In genomic region chr17:81930142-81931125, GRCh38 we compare ENCODE assay signal across 1 cellular context.
A peak's percentile ranks its signal among the peaks of the same experiment; 100 is the strongest.
TF ChIP-seq lines count a peak whose summit lies in the region.

No MANE protein-coding gene starts in this region.

TF ChIP-seq in GM12878, 131 proteins besides CTCF, POLR2A, EP300 and RAD21:
- TF ChIP-seq PKNOX1 (IDR thresholded peaks at IDR 0.05) (peak; percentile 49), IKZF1 (conservative IDR thresholded peaks at IDR 0.05) (peak; percentile 22; the same call in 1 of the 2 replicates), MAX (IDR thresholded peaks at IDR 0.05; ENCODE audit: low read depth, low read length) (no peak), PML (IDR thresholded peaks at IDR 0.05; ENCODE audit: low read length) (no peak), CHD2 (IDR thresholded peaks at IDR 0.05; ENCODE audit: borderline replicate concordance, low read depth, low read length) (no peak), TARDBP (IDR thresholded peaks at IDR 0.05; ENCODE audit: borderline replicate concordance) (no peak), KDM1A (IDR thresholded peaks at IDR 0.05; ENCODE audit: borderline replicate concordance) (no peak), MEF2B (IDR thresholded peaks at IDR 0.05; ENCODE audit: partially characterized antibody, poor library complexity, severe bottlenecking) (peak; percentile 42), RELA (IDR thresholded peaks at IDR 0.05; ENCODE audit: borderline replicate concordance, partially characterized antibody) (peak; percentile 42), ZSCAN29 (IDR thresholded peaks at IDR 0.05) (no peak), ZBTB33 (IDR thresholded peaks at IDR 0.05) (no peak), E4F1 (IDR thresholded peaks at IDR 0.05; ENCODE audit: borderline replicate concordance, partially characterized antibody) (no peak), SPI1 (IDR thresholded peaks at IDR 0.05; ENCODE audit: borderline replicate concordance, insufficient read depth, low read depth, low read length) (no peak), REST (IDR thresholded peaks at IDR 0.05; ENCODE audit: low read depth, low read length) (peak; percentile 73; the same call in 1 of the 2 replicates), BCL11A (IDR thresholded peaks at IDR 0.05; ENCODE audit: low read depth, low read length) (no peak), RELB (IDR thresholded peaks at IDR 0.05; ENCODE audit: low read depth) (peak; percentile 40; the same call in 1 of the 2 replicates), TCF7 (IDR thresholded peaks at IDR 0.05; ENCODE audit: borderline replicate concordance) (no peak), NR2C2 (IDR thresholded peaks at IDR 0.05; ENCODE audit: borderline replicate concordance, control insufficient read depth, insufficient read length, low read depth) (no peak), DPF2 (IDR thresholded peaks at IDR 0.05) (peak; percentile 31; the same call in 1 of the 2 replicates)
